Comparison of ENCODE assay signal across 8 cellular contexts in the genomic region with DNA sequence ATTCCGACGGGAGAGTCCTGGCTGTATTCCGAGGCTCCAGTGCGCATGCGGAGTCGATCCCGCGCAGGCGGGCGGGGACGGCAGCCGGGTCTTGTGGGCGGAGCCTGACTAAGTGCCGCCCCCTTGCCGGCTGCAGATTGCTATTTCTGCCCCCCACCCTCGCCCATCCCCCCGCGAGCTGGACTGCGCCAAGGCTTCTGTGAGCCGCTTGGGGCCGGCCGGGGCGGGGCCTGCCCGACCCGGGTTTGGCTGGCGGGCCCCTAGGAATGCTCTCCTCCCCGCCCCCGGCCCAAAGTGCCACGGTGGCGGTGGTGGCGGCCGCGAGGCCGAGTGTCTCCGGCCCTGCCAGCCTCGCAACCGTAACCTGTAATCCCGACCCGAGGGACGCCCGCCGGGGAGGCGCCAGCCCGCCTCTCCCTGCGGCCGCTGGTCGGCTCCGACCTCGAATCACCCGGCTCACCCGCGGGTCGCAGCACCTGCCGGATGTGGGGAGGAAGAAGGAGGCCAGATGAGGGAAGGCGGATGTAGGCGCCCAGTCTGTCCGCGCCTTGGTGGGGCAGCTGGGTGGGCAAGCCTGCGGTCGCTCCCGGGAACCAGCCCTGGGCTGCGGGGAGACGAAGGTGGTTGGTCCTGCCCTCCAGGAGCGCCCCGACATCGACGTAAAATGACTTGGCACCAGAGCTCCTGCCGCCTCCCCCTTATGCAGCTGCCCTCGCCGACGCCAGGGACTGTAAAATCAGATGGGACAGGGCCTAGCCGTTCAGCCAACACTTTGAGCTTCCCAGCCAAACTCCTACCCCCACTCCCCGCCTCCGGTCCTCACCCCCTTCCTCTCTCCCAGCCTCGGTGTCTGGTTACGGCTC. TPM values are rescaled to one million over a fixed set of nuclear protein-coding genes. Genes with fewer than 3 reads are reported as not detected.
DNase-seq lines count a peak whose midpoint lies in the region; ATAC-seq and TF ChIP-seq lines count a peak whose summit lies in the region.

No MANE protein-coding gene starts in this region.

- H2BK15ac ChIP-seq in H9 (ENCODE audit: low read depth, low read length): no peak overlapping the region

- H3K14ac ChIP-seq in H9 (ENCODE audit: insufficient read depth, low read length): peak overlapping the region; percentile 90

- no peak overlapping the region for H2AK5ac ChIP-seq in H9 (ENCODE audit: insufficient read length, low read length)

- no peaks in the 10 kb centered on the region for H4K20me1 ChIP-seq in H9 (ENCODE audit: control insufficient read depth, insufficient read depth, insufficient read length)

- no peaks in the 10 kb centered on the region for H3K79me2 ChIP-seq in H9 (ENCODE audit: insufficient read depth, low read length)

- intact Hi-C loops in adrenal gland (cut with DNase I): no loop called here
- intact Hi-C loops in left ventricle myocardium inferior (cut with micrococcal nuclease): no loop called here
- intact Hi-C loops in psoas muscle (cut with DNase I): loop anchor here (1.0 to 2.0 kb wide), 2 partner anchors 7 to 18 kb away; no protein-coding TSS in a partner anchor
- intact Hi-C loops in aorta (cut with DNase I): no loop called here

- peaks cover 27% of the 10 kb centered on the region for H3K23me2 ChIP-seq in H9 (ENCODE audit: insufficient read length, low read depth, low read length, poor library complexity, severe bottlenecking)

- H3K4me2 ChIP-seq in H9 (ENCODE audit: insufficient read depth, insufficient read length, low read length): peak overlapping the region; percentile 98

- CTCF ChIA-PET in GM10248 (lab: Yijun Ruan, JAX): interaction anchor here (0.7 to 23.4 kb wide), 17 partner anchors 7 to 567 kb away, joined by 3 to 855 read pairs (median 5); partner anchors contain the start of genes PDZD7 and SFXN3

- H3K79me1 ChIP-seq in H9 (ENCODE audit: insufficient read depth, low read depth, low read length, poor library complexity, severe bottlenecking): no peaks in the 10 kb centered on the region

- DNase-seq in GM10248 (ENCODE audit: extremely low spot score): peak; percentile 97
- peak; percentile 96 for DNase-seq in H9
- peak; percentile 98 for DNase-seq in MG63
- peak; percentile 86 for DNase-seq in SK-MEL-5 (ENCODE audit: low read depth, low spot score)
- DNase-seq in adrenal gland: peak; percentile 93 to 97 (median 96)
- peak; percentile 97 for DNase-seq in left ventricle myocardium inferior
- DNase-seq in psoas muscle: peak; percentile 97
- peak; percentile 98 to 99 for DNase-seq in aorta

- no peak overlapping the region for H2BK120ac ChIP-seq in H9 (ENCODE audit: low read depth, low read length, poor library complexity, severe bottlenecking)

- H3K36me3 ChIP-seq in MG63: peaks cover 21% of the 10 kb centered on the region
- no peaks in the 10 kb centered on the region for H3K36me3 ChIP-seq in adrenal gland (replicated peaks in 1 of 2)
- H3K36me3 ChIP-seq in left ventricle myocardium inferior: no peaks in the 10 kb centered on the region
- no peaks in the 10 kb centered on the region for H3K36me3 ChIP-seq in psoas muscle (ENCODE audit: insufficient read depth in 1 of 2, low read depth in 1 of 2)
- H3K36me3 ChIP-seq in aorta (ENCODE audit: control insufficient read depth in 1 of 2, insufficient read depth in 2 of 2, low read length in 1 of 2): no peaks in the 10 kb centered on the region

- H2BK12ac ChIP-seq in H9 (ENCODE audit: insufficient read length, low read depth, low read length): no peak overlapping the region

- peak overlapping the region; percentile 96 to 99 (median 98) for H3K27ac Mint-ChIP-seq in H9

- no peak for TF ChIP-seq CTCF in GM10248 (IDR thresholded peaks at IDR 0.05; ENCODE audit: control extremely low read depth, extremely low read depth, low read depth, missing control alignments)
- no peak; the same call in 2 of the 3 replicates for TF ChIP-seq CTCF in H9 (conservative IDR thresholded peaks at IDR 0.05)
- TF ChIP-seq CTCF in adrenal gland (IDR thresholded peaks at IDR 0.05): no peak
- TF ChIP-seq CTCF in left ventricle myocardium inferior (IDR thresholded peaks at IDR 0.05; ENCODE audit: borderline replicate concordance): no peak
- TF ChIP-seq CTCF in psoas muscle (IDR thresholded peaks at IDR 0.05): no peak

- H3K4me1 Mint-ChIP-seq in H9: peaks cover 29 to 36% of the 10 kb centered on the region in 2 experiments

- no peak overlapping the region for H3K56ac ChIP-seq in H9 (ENCODE audit: insufficient read length, low read depth, low read length)

- no peak overlapping the region for H4K91ac ChIP-seq in H9 (ENCODE audit: insufficient read length, low read depth, low read length)

- H3K9me3 Mint-ChIP-seq in H9: no peaks in the 10 kb centered on the region; a peak in 1 of 5 replicates

- H3K27me3 ChIP-seq in H9 (ENCODE audit: insufficient read depth, low read length) (peaks cover 40% of the 10 kb centered on the region), MG63 (no peaks in the 10 kb centered on the region), adrenal gland (peaks cover 16% of the 10 kb centered on the region), left ventricle myocardium inferior (ENCODE audit: low read depth) (peaks cover 27% of the 10 kb centered on the region), psoas muscle (ENCODE audit: insufficient read depth in 3 of 3, low read length in 2 of 3) (peaks cover 0 to 31% (median 0%) of the 10 kb centered on the region in 3 donors), aorta (ENCODE audit: control insufficient read depth in 1 of 2, insufficient read depth in 2 of 2, low read length in 1 of 2) (no peaks in the 10 kb centered on the region)

- H3K27ac ChIP-seq in H9 (ENCODE audit: insufficient read length, low read depth, low read length) (peak overlapping the region; percentile 35), adrenal gland (peak overlapping the region; percentile 91 to 99 (median 97)), left ventricle myocardium inferior (replicated peaks) (peak overlapping the region; percentile 99), psoas muscle (peak overlapping the region; percentile 99), aorta (ENCODE audit: low read depth in 1 of 2, low read length in 2 of 2) (peak overlapping the region; percentile 31 to 100)

- H3K4me3 ChIP-seq in MG63 (peak overlapping the region; percentile 82), adrenal gland (peak overlapping the region; percentile 66 to 99 (median 84)), left ventricle myocardium inferior (peak overlapping the region; percentile 88), psoas muscle (peak overlapping the region; percentile 97), aorta (ENCODE audit: low read length in 2 of 2) (peak overlapping the region; percentile 35 to 42)

- POLR2A ChIA-PET in GM10248 (lab: Yijun Ruan, JAX): interaction anchor here (0.6 kb wide), 1 partner anchor 81 kb away, joined by 3 read pairs; no protein-coding TSS in a partner anchor

- no peak overlapping the region for H2BK5ac ChIP-seq in H9 (ENCODE audit: insufficient read length, low read length)

- TF ChIP-seq POLR2A in adrenal gland (IDR thresholded peaks at IDR 0.05): peak in 1 of 2 donors; percentile 37

- no peak overlapping the region for H3T11ph ChIP-seq in H9 (ENCODE audit: low read length)

- H3K4me3 Mint-ChIP-seq in H9: peak overlapping the region; percentile 93 to 96

- H4K5ac ChIP-seq in H9 (ENCODE audit: insufficient read length, low read depth, low read length): no peak overlapping the region

- WGBS in H9 (ENCODE audit: extremely low coverage, insufficient read length, low lambda C conversion rate): no CpG with 5 or more reads among the region's 76 CpGs
- WGBS in adrenal gland, 4 donors: 9 to 40% (median 12%) methylated on average over 24 to 76 of the region's 76 CpGs
- WGBS in psoas muscle, 3 donors: 1% methylated on average over 55 to 76 of the region's 76 CpGs
- WGBS in aorta, 2 donors: 0 to 1% methylated on average over 73 to 76 of the region's 76 CpGs

- H3K9me3 ChIP-seq in H9 (ENCODE audit: control insufficient read depth, low read depth, low read length) (no peaks in the 10 kb centered on the region), MG63 (no peaks in the 10 kb centered on the region), adrenal gland (replicated peaks in 1 of 3) (no peaks in the 10 kb centered on the region), left ventricle myocardium inferior (replicated peaks) (no peaks in the 10 kb centered on the region), psoas muscle (no peaks in the 10 kb centered on the region), aorta (ENCODE audit: control insufficient read depth, low read length) (no peaks in the 10 kb centered on the region)

- H4K8ac ChIP-seq in H9 (replicated peaks; ENCODE audit: insufficient read length, low read depth, low read length): no peak overlapping the region

- peaks cover 48% of the 10 kb centered on the region for H3K27me3 Mint-ChIP-seq in H9 (ENCODE audit: low read depth)

- peak overlapping the region; percentile 96 for H3K9ac ChIP-seq in H9 (ENCODE audit: extremely low read depth, insufficient read length, low read length)

- no peak overlapping the region for H3K23ac ChIP-seq in H9 (ENCODE audit: insufficient read length, low read depth, low read length)

- H2AFZ ChIP-seq in H9 (ENCODE audit: low read length): peak overlapping the region; percentile 94

- H3K18ac ChIP-seq in H9 (ENCODE audit: insufficient read length, low read depth, low read length): peak overlapping the region; percentile 96

- ATAC-seq in psoas muscle: peak; percentile 92 to 93 (median 92)
- peak; percentile 95 for ATAC-seq in aorta (ENCODE audit: low FRiP score)

- in situ Hi-C loops in SK-MEL-5 (cut with HindIII; ENCODE audit: low pct_unique_long_range_greater_than_20kb, low sequenced_read_pairs): no loop called here

- H3K4ac ChIP-seq in H9 (ENCODE audit: low read depth, low read length): no peak overlapping the region

- H3K36me3 Mint-ChIP-seq in H9 (ENCODE audit: insufficient read depth in 1 of 3, low read depth in 3 of 3): peaks cover 0 to 10% (median 0%) of the 10 kb centered on the region in 3 experiments; a peak in 3 of 7 replicates

- H2BK20ac ChIP-seq in H9 (ENCODE audit: low read depth, low read length, poor library complexity, severe bottlenecking): no peak overlapping the region

- H3K4me1 ChIP-seq in H9 (ENCODE audit: insufficient read depth, low read length): no peaks in the 10 kb centered on the region; the same call in 1 of the 2 replicates
- H3K4me1 ChIP-seq in adrenal gland (replicated peaks in 1 of 2): peaks cover 17 to 32% of the 10 kb centered on the region in 2 donors
- H3K4me1 ChIP-seq in left ventricle myocardium inferior: peaks cover 66% of the 10 kb centered on the region
- peaks cover 28% of the 10 kb centered on the region for H3K4me1 ChIP-seq in psoas muscle
- no peaks in the 10 kb centered on the region for H3K4me1 ChIP-seq in aorta (ENCODE audit: control insufficient read depth in 1 of 2, insufficient read depth in 2 of 2, low read length in 2 of 2)

RNA-seq across cellular contexts. Expression of gene KAZALD1, which starts 0.6 kb away (rescaled TPM):
- total RNA-seq in H9 (2021): 2.9 and 3.6 TPM in 2 replicates
- 27.7 and 54.4 TPM in 2 replicates for total RNA-seq in MG63 (2014; rRNA removed; shearing (Covaris generic); ENCODE audit: low replicate concordance)
- total RNA-seq in SK-MEL-5 (2014; rRNA removed; shearing (Covaris generic)): 1.9 and 2.3 TPM in 2 replicates
- polyA plus RNA-seq in SK-MEL-5 (2015; cell fraction: cytosol; rRNA removed): 3.7 and 4.6 TPM in 2 replicates
- 1.7 and 6.7 TPM in 2 replicates for polyA plus RNA-seq in SK-MEL-5 (2015; cell fraction: nucleus; rRNA removed)
- total RNA-seq in adrenal gland: 1 to 10 TPM; 1.3 to 5.4 (median 2.1) TPM
- 1 to 10 TPM in 2 of 3 donors, under 1 TPM in 1; 0.55 to 3.9 (median 2.9) TPM for polyA plus RNA-seq in adrenal gland
- total RNA-seq in left ventricle myocardium inferior: 5.1 TPM
- 10 to 100 TPM in 1 of 4 donors, 1 to 10 TPM in 3; 1.5 to 10.7 (median 5.2) TPM for total RNA-seq in psoas muscle
- 1 to 10 TPM; 1.9 to 3.1 (median 3.0) TPM for polyA plus RNA-seq in psoas muscle
- total RNA-seq in aorta: 10 to 100 TPM; 12.4 to 17.6 TPM
- polyA plus RNA-seq in aorta: 10 to 100 TPM; 12.9 to 20.7 TPM

RNA-seq across cellular contexts. Expression of gene SFXN3, which starts 30.1 kb away (rescaled TPM):
- total RNA-seq in H9 (2021) (2.8 and 3.4 TPM in 2 replicates), adrenal gland (10 to 100 TPM; 20.4 to 54.0 (median 36.3) TPM), left ventricle myocardium inferior (13.4 TPM), psoas muscle (1 to 10 TPM; 4.4 to 7.0 (median 4.9) TPM), aorta (100 to 1,000 TPM in 1 of 2 donors, 10 to 100 TPM in 1; 91.5 to 113 TPM)
- 27.4 and 38.5 TPM in 2 replicates for total RNA-seq in MG63 (2014; rRNA removed; shearing (Covaris generic); ENCODE audit: low replicate concordance)
- total RNA-seq in SK-MEL-5 (2014; rRNA removed; shearing (Covaris generic)): 66.8 and 76.9 TPM in 2 replicates
- polyA plus RNA-seq in SK-MEL-5 (2015; cell fraction: cytosol; rRNA removed): 47.4 and 52.3 TPM in 2 replicates
- polyA plus RNA-seq in SK-MEL-5 (2015; cell fraction: nucleus; rRNA removed): 148 and 158 TPM in 2 replicates
- polyA plus RNA-seq in adrenal gland (10 to 100 TPM; 24.1 to 32.8 (median 25.7) TPM), psoas muscle (1 to 10 TPM; 3.2 to 6.1 (median 4.9) TPM), aorta (10 to 100 TPM; 42.6 to 97.1 TPM)

RNA-seq across cellular contexts. Expression of gene PDZD7, which starts 30.3 kb away (rescaled TPM):
- total RNA-seq in H9 (2021) (1.7 and 2.0 TPM in 2 replicates), adrenal gland (1 to 10 TPM in 2 of 8 donors, under 1 TPM in 5, not detected in 1; 0.13 to 1.9 (median 0.60) TPM), left ventricle myocardium inferior (0.27 TPM), psoas muscle (under 1 TPM in 2 of 4 donors, not detected in 2; 0.08 to 0.54 TPM), aorta (1 to 10 TPM; 1.1 to 1.6 TPM)
- total RNA-seq in MG63 (2014; rRNA removed; shearing (Covaris generic); ENCODE audit: low replicate concordance): 1.4 and 2.5 TPM in 2 replicates
- total RNA-seq in SK-MEL-5 (2014; rRNA removed; shearing (Covaris generic)): 0.74 and 1.5 TPM in 2 replicates
- polyA plus RNA-seq in SK-MEL-5 (2015; cell fraction: cytosol; rRNA removed): 0.98 and 1.5 TPM in 2 replicates
- polyA plus RNA-seq in SK-MEL-5 (2015; cell fraction: nucleus; rRNA removed): 2.0 and 6.2 TPM in 2 replicates
- polyA plus RNA-seq in adrenal gland (1 to 10 TPM in 2 of 3 donors, under 1 TPM in 1; 0.18 to 3.5 (median 1.0) TPM), psoas muscle (under 1 TPM; 0.04 to 0.30 (median 0.06) TPM), aorta (1 to 10 TPM in 1 of 2 donors, under 1 TPM in 1; 0.97 to 3.9 TPM)

Comparison
In these comparisons a context has a peak if more than half of its experiments do, and no peak if none do; other contexts are left out.
1. Peak in every context shown above with its lines: DNase-seq, ATAC-seq, H3K4me3 ChIP-seq and H3K27ac ChIP-seq.
2. H3K27ac ChIP-seq: peak in every context shown above with its lines; median percentile 99 in left ventricle myocardium inferior; 99 in psoas muscle; 97 in adrenal gland; 66 in aorta; 35 in H9.
3. H3K4me3 ChIP-seq: peak in every context shown above with its lines; median percentile 97 in psoas muscle; 88 in left ventricle myocardium inferior; 84 in adrenal gland; 82 in MG63; 38 in aorta.
4. intact Hi-C loops: an anchor here in psoas muscle (1.0 to 2.0 kb wide); none called in adrenal gland, left ventricle myocardium inferior and aorta.